In genomic region chr19:17213334-17213733, GRCh38 we compare ENCODE assay signal across 34 cellular contexts. TPM values are rescaled to one million over a fixed set of nuclear protein-coding genes. Genes with fewer than 3 reads are reported as not detected.
DNase-seq lines count a peak whose midpoint lies in the region; ATAC-seq, FAIRE-seq and TF ChIP-seq lines count a peak whose summit lies in the region.
"Had no signal": no experiment of that assay in that cellular context is flagged by ENCODE, and none has a peak within 500 bp of the region (broad histone marks: within the 10 kb centered on the region; RNA-seq: fewer than 3 reads in every experiment).

No MANE protein-coding gene starts in this region.

- CTCF ChIA-PET in GM12878 (lab: Yijun Ruan, JAX): no interaction called here

- FAIRE-seq in GM12878 (lab: Jason Lieb, UNC): no peak
- FAIRE-seq: GM18507 had no signal

- no peak for TF ChIP-seq EP300 in GM12878 (IDR thresholded peaks at IDR 0.05; ENCODE audit: borderline replicate concordance in 1 of 2, control insufficient read depth in 1 of 2, low read depth in 2 of 2, low read length in 2 of 2)

- RAD21 ChIA-PET in GM12878 (lab: Charles Lee; ENCODE audit: unreplicated experiment): no interaction called here

- BruUV-seq in GM12878 (replicated peaks; lab: Mats Ljungman, UMichigan): no TSS peak

- no peak for TF ChIP-seq CTCF in GM12878 (IDR thresholded peaks at IDR 0.05 in 2 of 3, conservative IDR thresholded peaks at IDR 0.05 in 1 of 3; ENCODE audit: control insufficient read depth in 2 of 3, extremely low read depth in 1 of 3, insufficient read depth in 1 of 3, low read depth in 3 of 3, low read length in 3 of 3)
- no peak for TF ChIP-seq CTCF in osteoblast (IDR thresholded peaks at IDR 0.05; ENCODE audit: extremely low read depth, low read depth, low read length)

- H3K4me3 Mint-ChIP-seq in activated T-cell treated with anti-CD3 and anti-CD28 coated beads, Interleukin-2, amount 50 U/mL, for 24 hours: no peak overlapping the region
- H3K4me3 Mint-ChIP-seq: CD4-positive, alpha-beta memory T cell; memory B cell had no signal

- H3K9me3 ChIP-seq in GM12878 (replicated peaks; ENCODE audit: control insufficient read depth, insufficient read depth, low read length): no peaks in the 10 kb centered on the region
- no peaks in the 10 kb centered on the region for H3K9me3 ChIP-seq in osteoblast (ENCODE audit: low read depth, low read length)
- H3K9me3 ChIP-seq: SJCRH30, tibial artery, vagina had no signal

- H3K4me3 ChIP-seq in GM12878: no peak overlapping the region
- no peak overlapping the region for H3K4me3 ChIP-seq in osteoblast (ENCODE audit: insufficient read depth, low read length)
- H3K4me3 ChIP-seq: SJCRH30, tibial artery, vagina had no signal

- no peak for ATAC-seq in GM12878
- ATAC-seq: effector memory CD8-positive, alpha-beta T cell; right cardiac atrium had no signal

- WGBS in GM12878 (ENCODE audit: insufficient coverage, insufficient replicate concordance, low lambda C conversion rate, missing lambda C conversion rate): 97% methylated on average over 5 of the region's 5 CpGs

- no peak for DNase-seq in activated T-cell treated with anti-CD3 and anti-CD28 coated beads, Interleukin-2, amount 50 U/mL, for 24 hours
- DNase-seq in activated T-cell treated with anti-CD3 and anti-CD28 coated beads for 4 hours (no peak), GM12878 (ENCODE audit: low read depth, low spot score) (no peak), osteoblast (ENCODE audit: insufficient read length, low spot score, missing footprints) (peak; percentile 66), NCI-H1105 treated with DMSO at 0.1 percent for 48 hours (lab: John Stamatoyannopoulos, UW) (no peak)
- DNase-seq in stimulated activated CD4-positive, alpha-beta T cell treated with anti-CD3 and anti-CD28 coated beads, Interleukin-1b, Interleukin-23, amount 100 ng/mL, for 48 hours: no peak
- DNase-seq: activated CD4-positive, alpha-beta T cell treated with anti-CD3 and anti-CD28 coated beads for 4 hours; activated gamma-delta T cell treated with Interleukin-2 at 50 U/mL for 16 hours; activated T-cell treated with anti-CD3 and anti-CD28 coated beads, Interleukin-2, amount 50 U/mL, for 48 hours; caudate nucleus; CD4-positive, alpha-beta memory T cell; cortex of kidney; effector memory CD8-positive, alpha-beta T cell; GOT3; NCI-H1092; NCI-H187 treated with DMSO at 0.1 percent for 48 hours; NCI-H2171 treated with DMSO at 0.1 percent for 48 hours; NCI-H510A treated with DMSO at 0.1 percent for 48 hours; posterior cingulate gyrus; SJCRH30; stimulated activated CD8-positive, alpha-beta memory T cell treated with anti-CD3 and anti-CD28 coated beads, Interleukin-4, amount 100 ng/mL, for 48 hours; SW 1271; T-helper 9 cell; WERI-Rb-1 had no signal

- H3K27ac ChIP-seq in GM12878 (ENCODE audit: control insufficient read depth, insufficient read depth) (no peak overlapping the region), osteoblast (ENCODE audit: low read depth, low read length) (no peak overlapping the region)
- H3K27ac ChIP-seq: SJCRH30, tibial artery, vagina, WERI-Rb-1 had no signal

- SMC1A ChIA-PET in GM12878 (lab: Charles Lee; ENCODE audit: uncharacterized antibody, unreplicated experiment): no interaction called here

- H2AFZ ChIP-seq in GM12878 (ENCODE audit: control insufficient read depth, low read depth, low read length): no peak overlapping the region
- H2AFZ ChIP-seq in osteoblast (ENCODE audit: low read length): no peak overlapping the region

- H3K4me1 Mint-ChIP-seq in activated T-cell treated with anti-CD3 and anti-CD28 coated beads, Interleukin-2, amount 50 U/mL, for 24 hours (ENCODE audit: low read depth): peaks cover 35% of the 10 kb centered on the region

- H3K36me3 ChIP-seq in GM12878 (ENCODE audit: control insufficient read depth in 2 of 2, insufficient read depth in 2 of 2, low read length in 1 of 2) (peaks cover 10 to 27% of the 10 kb centered on the region in 2 experiments; a peak in 3 of 4 replicates), osteoblast (ENCODE audit: insufficient read depth, low read length) (peaks cover 44% of the 10 kb centered on the region)

- H3K9me3 Mint-ChIP-seq in activated T-cell treated with anti-CD3 and anti-CD28 coated beads, Interleukin-2, amount 50 U/mL, for 24 hours: no peaks in the 10 kb centered on the region
- H3K9me3 Mint-ChIP-seq: CD4-positive, alpha-beta memory T cell; effector memory CD8-positive, alpha-beta T cell; memory B cell had no signal

- H3K27ac Mint-ChIP-seq in activated T-cell treated with anti-CD3 and anti-CD28 coated beads, Interleukin-2, amount 50 U/mL, for 24 hours: peak overlapping the region; percentile 18
- H3K27ac Mint-ChIP-seq: memory B cell had no signal

- in situ Hi-C loops in GM12878 (cut with MboI): no loop called here

- no peaks in the 10 kb centered on the region for H3K27me3 Mint-ChIP-seq in activated T-cell treated with anti-CD3 and anti-CD28 coated beads, Interleukin-2, amount 50 U/mL, for 24 hours
- H3K27me3 Mint-ChIP-seq: CD4-positive, alpha-beta memory T cell; effector memory CD8-positive, alpha-beta T cell; memory B cell had no signal

- POLR2A ChIA-PET in GM12878 (lab: Charles Lee): no interaction called here

- H3K27me3 ChIP-seq in GM12878 (replicated peaks in 1 of 2; ENCODE audit: control insufficient read depth in 2 of 2, insufficient read depth in 2 of 2, low read length in 1 of 2) (no peaks in the 10 kb centered on the region), osteoblast (ENCODE audit: insufficient read depth, low read length) (no peaks in the 10 kb centered on the region)
- H3K27me3 ChIP-seq: SJCRH30, tibial artery, vagina had no signal

- peaks cover 13% of the 10 kb centered on the region for H3K4me1 ChIP-seq in GM12878 (ENCODE audit: control insufficient read depth, insufficient read depth, low read length)
- peaks cover 11% of the 10 kb centered on the region for H3K4me1 ChIP-seq in osteoblast (ENCODE audit: insufficient read depth, low read length)

- intact Hi-C loops in GM12878 (cut with micrococcal nuclease; ENCODE audit: unreplicated experiment): no loop called here

- no peak for TF ChIP-seq RAD21 in GM12878 (IDR thresholded peaks at IDR 0.05; ENCODE audit: insufficient read depth, low read depth, low read length)

- H3K9ac ChIP-seq in GM12878 (ENCODE audit: control insufficient read depth, insufficient read depth, low read length): no peak overlapping the region

- H3K36me3 Mint-ChIP-seq in activated T-cell treated with anti-CD3 and anti-CD28 coated beads, Interleukin-2, amount 50 U/mL, for 24 hours (ENCODE audit: low read depth): peaks cover 75% of the 10 kb centered on the region

- H3K4me2 ChIP-seq in GM12878 (ENCODE audit: control insufficient read depth, insufficient read depth): no peak overlapping the region
- H3K4me2 ChIP-seq in osteoblast (ENCODE audit: insufficient read depth, low read length): no peak overlapping the region

- H4K20me1 ChIP-seq in GM12878 (ENCODE audit: control insufficient read depth, insufficient read depth): no peaks in the 10 kb centered on the region
- H4K20me1 ChIP-seq in osteoblast (ENCODE audit: insufficient read depth, low read length): peaks cover 9% of the 10 kb centered on the region

- H3K79me2 ChIP-seq in GM12878 (ENCODE audit: control insufficient read depth, insufficient read depth, low read length) (no peaks in the 10 kb centered on the region; the same call in 1 of the 2 replicates), osteoblast (ENCODE audit: insufficient read depth, low read length) (peaks cover 3% of the 10 kb centered on the region)

- TF ChIP-seq POLR2A in GM12878 (IDR thresholded peaks at IDR 0.05; ENCODE audit: low read depth, low read length): peak; percentile 44

RNA-seq across cellular contexts. Expression of gene USE1, which starts 1.8 kb away (rescaled TPM):
- total RNA-seq in GM12878 (2013; cell fraction: nucleolus; rRNA removed): 12.2 and 13.0 TPM in 2 replicates
- total RNA-seq in GM12878 (2014; rRNA removed) (10.9 and 16.7 TPM in 2 replicates), GM12878 (2014; rRNA removed; fragmentation: Illumina TruSeq; extraction: Trizol) (11.4 and 13.6 TPM in 2 replicates), GM12878 (2021) (18.6 and 19.6 TPM in 2 replicates), osteoblast (22.4 and 25.7 TPM in 2 replicates)
- polyA plus RNA-seq in GM12878 (2011; ENCODE audit: low read depth): 25.4 TPM
- polyA plus RNA-seq in GM12878 (2011; rRNA removed) (7.4 and 13.8 TPM in 2 replicates), GM12878 (2014; fragmentation: Illumina TruSeq; extraction: Trizol) (3.7 and 9.7 TPM in 2 replicates), GM12878 (2014; fragmentation: Nextera tagmentation; extraction: Ambion mirVana) (10 to 100 TPM in 1 of 2 experiments, 1 to 10 TPM in 1; 9.7 to 15.4 TPM), GM12878 (2014; rRNA removed) (23.3 and 24.0 TPM in 2 replicates), GM12878 (2016; fragmentation: Nextera tagmentation; extraction: Ambion mirVana) (10 to 100 TPM; 18.1 to 23.7 TPM)
- polyA plus RNA-seq in GM12878 (2011; cell fraction: cytosol; rRNA removed): 16.2 and 19.0 TPM in 2 replicates
- polyA plus RNA-seq in GM12878 (2011; cell fraction: nucleus; rRNA removed): 23.2 and 23.5 TPM in 2 replicates
- 29.7 and 29.8 TPM in 2 replicates for polyA plus RNA-seq in GM12878 (2012)
- polyA minus RNA-seq in GM12878 (2011; rRNA and poly(A)+ RNA removed): 5.6 and 6.7 TPM in 2 replicates
- 2.4 and 5.4 TPM in 2 replicates for polyA minus RNA-seq in GM12878 (2011; cell fraction: cytosol; rRNA and poly(A)+ RNA removed)
- polyA minus RNA-seq in GM12878 (2011; cell fraction: nucleus; rRNA and poly(A)+ RNA removed): 4.0 and 6.0 TPM in 2 replicates

RNA-seq across cellular contexts. Expression of gene OCEL1, which starts 12.7 kb away (rescaled TPM):
- total RNA-seq in GM12878 (2013; cell fraction: nucleolus; rRNA removed): 2.9 and 4.6 TPM in 2 replicates
- total RNA-seq in GM12878 (2014; rRNA removed) (3.1 and 3.2 TPM in 2 replicates), GM12878 (2014; rRNA removed; fragmentation: Illumina TruSeq; extraction: Trizol) (3.2 and 3.4 TPM in 2 replicates), GM12878 (2021) (11.9 and 15.8 TPM in 2 replicates), osteoblast (2.4 and 3.3 TPM in 2 replicates)
- 65.4 TPM for polyA plus RNA-seq in GM12878 (2011; ENCODE audit: low read depth)
- polyA plus RNA-seq in GM12878 (2011; rRNA removed) (1.4 and 2.8 TPM in 2 replicates), GM12878 (2014; fragmentation: Illumina TruSeq; extraction: Trizol) (7.4 and 9.9 TPM in 2 replicates), GM12878 (2014; fragmentation: Nextera tagmentation; extraction: Ambion mirVana) (1 to 10 TPM; 3.6 to 7.8 TPM), GM12878 (2014; rRNA removed) (7.5 and 7.8 TPM in 2 replicates), GM12878 (2016; fragmentation: Nextera tagmentation; extraction: Ambion mirVana) (10 to 100 TPM; 14.4 to 18.2 TPM)
- polyA plus RNA-seq in GM12878 (2011; cell fraction: cytosol; rRNA removed): 5.3 and 7.2 TPM in 2 replicates
- 6.9 and 7.6 TPM in 2 replicates for polyA plus RNA-seq in GM12878 (2011; cell fraction: nucleus; rRNA removed)
- polyA plus RNA-seq in GM12878 (2012): 11.7 and 15.6 TPM in 2 replicates
- polyA minus RNA-seq in GM12878 (2011; rRNA and poly(A)+ RNA removed): 1.8 and 3.1 TPM in 2 replicates
- polyA minus RNA-seq in GM12878 (2011; cell fraction: cytosol; rRNA and poly(A)+ RNA removed): 1.9 and 7.1 TPM in 2 replicates
- 2.3 and 2.8 TPM in 2 replicates for polyA minus RNA-seq in GM12878 (2011; cell fraction: nucleus; rRNA and poly(A)+ RNA removed)

RNA-seq across cellular contexts. Expression of gene NR2F6, which starts 32.4 kb away (rescaled TPM):
- total RNA-seq in GM12878 (2013; cell fraction: nucleolus; rRNA removed): 4.8 and 4.9 TPM in 2 replicates
- total RNA-seq in GM12878 (2014; rRNA removed) (11.8 and 12.8 TPM in 2 replicates), GM12878 (2014; rRNA removed; fragmentation: Illumina TruSeq; extraction: Trizol) (2.3 and 2.7 TPM in 2 replicates), GM12878 (2021) (13.3 and 15.5 TPM in 2 replicates), osteoblast (29.5 and 32.2 TPM in 2 replicates)
- 0.62 TPM for polyA plus RNA-seq in GM12878 (2011; ENCODE audit: low read depth)
- polyA plus RNA-seq in GM12878 (2011; rRNA removed) (1.7 and 3.9 TPM in 2 replicates), GM12878 (2014; fragmentation: Illumina TruSeq; extraction: Trizol) (0.48 and 1.4 TPM in 2 replicates), GM12878 (2014; fragmentation: Nextera tagmentation; extraction: Ambion mirVana) (under 1 TPM; 0.18 to 0.75 TPM), GM12878 (2014; rRNA removed) (11.3 and 14.1 TPM in 2 replicates), GM12878 (2016; fragmentation: Nextera tagmentation; extraction: Ambion mirVana) (1 to 10 TPM; 8.4 to 8.6 TPM)
- polyA plus RNA-seq in GM12878 (2011; cell fraction: cytosol; rRNA removed): 5.8 and 10.7 TPM in 2 replicates
- polyA plus RNA-seq in GM12878 (2011; cell fraction: nucleus; rRNA removed): 7.8 and 12.0 TPM in 2 replicates
- polyA plus RNA-seq in GM12878 (2012): 4.0 and 5.0 TPM in 2 replicates
- 2.1 and 3.1 TPM in 2 replicates for polyA minus RNA-seq in GM12878 (2011; rRNA and poly(A)+ RNA removed)
- polyA minus RNA-seq in GM12878 (2011; cell fraction: cytosol; rRNA and poly(A)+ RNA removed): 6.3 and 6.9 TPM in 2 replicates
- 2.2 and 4.7 TPM in 2 replicates for polyA minus RNA-seq in GM12878 (2011; cell fraction: nucleus; rRNA and poly(A)+ RNA removed)

RNA-seq across cellular contexts. Expression of gene USHBP1, which starts 51.2 kb away (rescaled TPM):
- 0.58 and 0.61 TPM in 2 replicates for total RNA-seq in GM12878 (2013; cell fraction: nucleolus; rRNA removed)
- total RNA-seq in GM12878 (2014; rRNA removed) (0.11 and 0.96 TPM in 2 replicates), GM12878 (2014; rRNA removed; fragmentation: Illumina TruSeq; extraction: Trizol) (0.09 TPM in 1 of 2 replicates, not detected in the other), GM12878 (2021) (0.27 and 0.62 TPM in 2 replicates), osteoblast (not detected in 2 replicates)
- polyA plus RNA-seq in GM12878 (2011; ENCODE audit: low read depth): not detected
- polyA plus RNA-seq in GM12878 (2011; rRNA removed) (0.07 TPM in 1 of 2 replicates, not detected in the other), GM12878 (2014; fragmentation: Illumina TruSeq; extraction: Trizol) (not detected in 2 replicates), GM12878 (2014; fragmentation: Nextera tagmentation; extraction: Ambion mirVana) (under 1 TPM in 1 of 2 experiments, not detected in 1; 0.05 TPM), GM12878 (2014; rRNA removed) (0.12 and 0.33 TPM in 2 replicates), GM12878 (2016; fragmentation: Nextera tagmentation; extraction: Ambion mirVana) (under 1 TPM; 0.33 to 0.44 TPM)
- polyA plus RNA-seq in GM12878 (2011; cell fraction: cytosol; rRNA removed): 0.03 and 0.18 TPM in 2 replicates
- polyA plus RNA-seq in GM12878 (2011; cell fraction: nucleus; rRNA removed): 0.48 and 1.1 TPM in 2 replicates
- polyA plus RNA-seq in GM12878 (2012): 0.09 and 0.31 TPM in 2 replicates
- polyA minus RNA-seq in GM12878 (2011; rRNA and poly(A)+ RNA removed): 0.15 TPM in 1 of 2 replicates, not detected in the other
- not detected in 2 replicates for polyA minus RNA-seq in GM12878 (2011; cell fraction: cytosol; rRNA and poly(A)+ RNA removed)
- polyA minus RNA-seq in GM12878 (2011; cell fraction: nucleus; rRNA and poly(A)+ RNA removed): 0.12 and 1.1 TPM in 2 replicates
- total RNA-seq: A172, Daoy, epithelial cell of proximal tubule, M059J, RPMI7951 had no signal

RNA-seq across cellular contexts. Expression of gene BABAM1, which starts 53.9 kb away (rescaled TPM):
- 33.1 and 39.0 TPM in 2 replicates for total RNA-seq in GM12878 (2013; cell fraction: nucleolus; rRNA removed)
- total RNA-seq in GM12878 (2014; rRNA removed): 104 and 108 TPM in 2 replicates
- 74.7 and 81.9 TPM in 2 replicates for total RNA-seq in GM12878 (2014; rRNA removed; fragmentation: Illumina TruSeq; extraction: Trizol)
- 102 and 103 TPM in 2 replicates for total RNA-seq in GM12878 (2021)
- polyA plus RNA-seq in GM12878 (2011; ENCODE audit: low read depth): 54.4 TPM
- 104 and 107 TPM in 2 replicates for polyA plus RNA-seq in GM12878 (2011; rRNA removed)
- polyA plus RNA-seq in GM12878 (2011; cell fraction: cytosol; rRNA removed): 133 and 164 TPM in 2 replicates
- polyA plus RNA-seq in GM12878 (2011; cell fraction: nucleus; rRNA removed): 112 and 115 TPM in 2 replicates
- polyA plus RNA-seq in GM12878 (2012): 57.5 and 64.9 TPM in 2 replicates
- polyA plus RNA-seq in GM12878 (2014; fragmentation: Illumina TruSeq; extraction: Trizol): 47.7 and 86.7 TPM in 2 replicates
- polyA plus RNA-seq in GM12878 (2014; fragmentation: Nextera tagmentation; extraction: Ambion mirVana): 10 to 100 TPM; 11.9 to 37.4 TPM
- 129 and 142 TPM in 2 replicates for polyA plus RNA-seq in GM12878 (2014; rRNA removed)
- polyA plus RNA-seq in GM12878 (2016; fragmentation: Nextera tagmentation; extraction: Ambion mirVana): 100 to 1,000 TPM; 153 to 154 TPM
- 34.9 and 51.9 TPM in 2 replicates for polyA minus RNA-seq in GM12878 (2011; rRNA and poly(A)+ RNA removed)
- polyA minus RNA-seq in GM12878 (2011; cell fraction: cytosol; rRNA and poly(A)+ RNA removed): 13.2 and 19.4 TPM in 2 replicates
- polyA minus RNA-seq in GM12878 (2011; cell fraction: nucleus; rRNA and poly(A)+ RNA removed): 10.6 and 14.1 TPM in 2 replicates
- 74.8 and 76.7 TPM in 2 replicates for total RNA-seq in osteoblast
